ENCODE assay signal across 12 cellular contexts in the genomic region with DNA sequence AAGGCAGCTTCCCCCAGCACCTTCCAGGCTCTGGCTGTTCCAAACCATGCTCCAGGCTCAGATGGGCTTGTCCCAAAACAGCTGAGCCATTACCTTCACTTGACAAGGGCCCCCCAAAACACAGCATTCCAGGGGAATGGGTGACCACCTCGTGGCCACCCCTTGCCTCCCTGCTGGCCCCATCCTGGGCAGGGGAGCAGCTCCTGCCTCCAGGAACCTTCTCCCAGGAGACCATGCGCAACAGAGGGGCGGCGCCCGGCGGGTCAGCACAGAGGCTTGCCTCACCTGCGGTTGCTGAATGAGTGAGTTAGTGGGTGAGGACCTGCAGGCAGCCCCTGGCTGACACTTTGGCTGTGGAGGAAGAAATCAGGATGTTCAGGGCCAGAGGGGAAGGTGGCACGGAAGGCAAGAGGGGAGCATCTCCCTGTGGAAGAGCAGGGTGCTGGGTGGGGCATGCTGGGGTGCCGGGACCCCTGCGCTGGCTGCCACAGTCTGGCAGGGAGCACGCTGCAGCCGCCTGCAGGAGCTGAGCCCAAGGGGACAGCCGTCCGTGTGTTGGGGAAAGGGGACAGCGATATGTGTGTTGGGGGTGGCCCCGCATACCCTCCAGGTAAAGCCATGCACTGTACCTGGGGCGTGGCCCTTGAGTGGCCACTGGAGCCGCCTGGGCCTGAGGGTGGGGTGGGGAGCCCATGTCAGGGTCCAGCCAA. TPM values are rescaled to one million over a fixed set of nuclear protein-coding genes. Genes with fewer than 3 reads are reported as not detected.
DNase-seq lines count a peak whose midpoint lies in the region; ATAC-seq and TF ChIP-seq lines count a peak whose summit lies in the region.
"Had no signal": no experiment of that assay in that cellular context is flagged by ENCODE, and none has a peak within 500 bp of the region (broad histone marks: within the 10 kb centered on the region; RNA-seq: fewer than 3 reads in every experiment).

No MANE protein-coding gene starts in this region.

- intact Hi-C loops in activated CD4-positive, alpha-beta T cell treated with anti-CD3 and anti-CD28 coated beads for 36 hours (cut with DNase I, micrococcal nuclease): loop anchor here in 1 of 2 experiments (2.0 kb wide), 2 partner anchors 63 to 229 kb away; no protein-coding TSS in a partner anchor
- intact Hi-C loops in psoas muscle (cut with DNase I): loop anchor here (5.0 kb wide), 1 partner anchor 229 kb away; no protein-coding TSS in a partner anchor

- H3K4me3 ChIP-seq in NB4 (ENCODE audit: low read depth, low read length) (no peak overlapping the region), esophagus (ENCODE audit: low read depth in 1 of 2, low read length in 2 of 2) (no peak overlapping the region), psoas muscle (no peak overlapping the region)
- H3K4me3 ChIP-seq: heart right ventricle, tibial artery had no signal

- 72 to 81% methylated on average over 18 of the region's 18 CpGs for WGBS in esophagus, 2 donors
- WGBS in psoas muscle, 3 donors: 86 to 91% (median 89%) methylated on average over 16 to 18 of the region's 18 CpGs

- ATAC-seq in activated CD4-positive, alpha-beta T cell treated with anti-CD3 and anti-CD28 coated beads for 36 hours: no peak
- ATAC-seq in psoas muscle (no peak), HG03342 (IDR thresholded peaks at IDR 0.05; ENCODE audit: unreplicated experiment) (no peak)

- peaks cover 35% of the 10 kb centered on the region for H3K4me1 Mint-ChIP-seq in activated CD4-positive, alpha-beta T cell treated with anti-CD3 and anti-CD28 coated beads, Interleukin-2, amount 10 ng/mL, durations not matched to agents 7 days and 5 days
- peaks cover 24% of the 10 kb centered on the region for H3K4me1 Mint-ChIP-seq in activated CD4-positive, alpha-beta T cell treated with anti-CD3 and anti-CD28 coated beads for 36 hours

- H3K36me3 ChIP-seq in esophagus (ENCODE audit: control insufficient read depth in 2 of 2, insufficient read depth in 2 of 2, low read length in 1 of 2): no peaks in the 10 kb centered on the region
- no peaks in the 10 kb centered on the region for H3K36me3 ChIP-seq in psoas muscle (ENCODE audit: insufficient read depth in 1 of 2, low read depth in 1 of 2)
- H3K36me3 ChIP-seq: heart right ventricle, tibial artery had no signal

- no peak for TF ChIP-seq POLR2A in NB4 (IDR thresholded peaks at IDR 0.05; ENCODE audit: extremely low read depth, insufficient read length)

- H3K27me3 Mint-ChIP-seq in activated CD4-positive, alpha-beta T cell treated with anti-CD3 and anti-CD28 coated beads, Interleukin-2, amount 10 ng/mL, durations not matched to agents 7 days and 5 days: no peaks in the 10 kb centered on the region
- no peaks in the 10 kb centered on the region for H3K27me3 Mint-ChIP-seq in activated CD4-positive, alpha-beta T cell treated with anti-CD3 and anti-CD28 coated beads for 36 hours

- no peak overlapping the region for H3K4me3 Mint-ChIP-seq in activated CD4-positive, alpha-beta T cell treated with anti-CD3 and anti-CD28 coated beads, Interleukin-2, amount 10 ng/mL, durations not matched to agents 7 days and 5 days
- H3K4me3 Mint-ChIP-seq in activated CD4-positive, alpha-beta T cell treated with anti-CD3 and anti-CD28 coated beads for 36 hours: no peak overlapping the region

- H3K27ac ChIP-seq in esophagus (ENCODE audit: low read depth in 2 of 2, low read length in 1 of 2) (peak overlapping the region; percentile 12 to 51), psoas muscle (no peak overlapping the region)

- TF ChIP-seq CTCF in NB4 (IDR thresholded peaks at IDR 0.05; ENCODE audit: low read depth, low read length) (no peak), psoas muscle (IDR thresholded peaks at IDR 0.05) (no peak)

- no peaks in the 10 kb centered on the region for H3K9me3 Mint-ChIP-seq in activated CD4-positive, alpha-beta T cell treated with anti-CD3 and anti-CD28 coated beads, Interleukin-2, amount 10 ng/mL, durations not matched to agents 7 days and 5 days
- H3K9me3 Mint-ChIP-seq in activated CD4-positive, alpha-beta T cell treated with anti-CD3 and anti-CD28 coated beads for 36 hours (ENCODE audit: low read depth): no peaks in the 10 kb centered on the region

- H3K4me1 ChIP-seq in esophagus (ENCODE audit: control insufficient read depth in 2 of 2, insufficient read depth in 2 of 2, low read length in 1 of 2) (peaks cover 12 to 30% of the 10 kb centered on the region in 2 donors), psoas muscle (peaks cover 12% of the 10 kb centered on the region)

- CTCF ChIA-PET in activated CD4-positive, alpha-beta T cell treated with anti-CD3 and anti-CD28 coated beads, Interleukin-2, amount 10 ng/mL, durations not matched to agents 7 days and 5 days (lab: Charles Lee): interaction anchor here (0.9 to 1.2 kb wide), 3 partner anchors 8 to 42 kb away, joined by 3 read pairs; no protein-coding TSS in a partner anchor
- CTCF ChIA-PET in activated CD4-positive, alpha-beta T cell treated with anti-CD3 and anti-CD28 coated beads for 36 hours (lab: Charles Lee): interaction anchor here (0.7 to 1.2 kb wide), 3 partner anchors 54 to 228 kb away, joined by 3 read pairs; no protein-coding TSS in a partner anchor

- H3K9me3 ChIP-seq in esophagus (ENCODE audit: control insufficient read depth in 2 of 2, insufficient read depth in 1 of 2, low read depth in 1 of 2, low read length in 1 of 2) (no peaks in the 10 kb centered on the region), psoas muscle (no peaks in the 10 kb centered on the region)
- H3K9me3 ChIP-seq: heart right ventricle, tibial artery had no signal

- POLR2A ChIA-PET in activated CD4-positive, alpha-beta T cell treated with anti-CD3 and anti-CD28 coated beads, Interleukin-2, amount 10 ng/mL, durations not matched to agents 7 days and 5 days (lab: Charles Lee): no interaction called here
- POLR2A ChIA-PET in activated CD4-positive, alpha-beta T cell treated with anti-CD3 and anti-CD28 coated beads for 36 hours (lab: Charles Lee): no interaction called here

- H3K27me3 ChIP-seq in esophagus (ENCODE audit: control insufficient read depth in 1 of 2, insufficient read depth in 2 of 2, low read length in 2 of 2) (no peaks in the 10 kb centered on the region), psoas muscle (ENCODE audit: insufficient read depth in 3 of 3, low read length in 2 of 3) (no peaks in the 10 kb centered on the region)

- H3K27ac Mint-ChIP-seq in activated CD4-positive, alpha-beta T cell treated with anti-CD3 and anti-CD28 coated beads, Interleukin-2, amount 10 ng/mL, durations not matched to agents 7 days and 5 days: peak overlapping the region; percentile 84
- no peak overlapping the region for H3K27ac Mint-ChIP-seq in activated CD4-positive, alpha-beta T cell treated with anti-CD3 and anti-CD28 coated beads for 36 hours

- no peak for DNase-seq in activated CD4-positive, alpha-beta T cell treated with anti-CD3 and anti-CD28 coated beads, Interleukin-2, amount 10 ng/mL, durations not matched to agents 7 days and 5 days
- no peak for DNase-seq in activated CD4-positive, alpha-beta T cell treated with anti-CD3 and anti-CD28 coated beads for 36 hours
- peak; percentile 78 for DNase-seq in NB4 (ENCODE audit: low read depth)
- DNase-seq in psoas muscle: peak; percentile 21 to 51
- no peak for DNase-seq in NCI-H2029 treated with DMSO at 0.1 percent for 48 hours (lab: John Stamatoyannopoulos, UW)
- DNase-seq in kidney tubule cell (ENCODE audit: low spot score): no peak
- DNase-seq: mesendoderm; NK-92 treated with Interleukin-12 subunit alpha and Interleukin-12 subunit beta, amount 100 ng/mL, for 24 hours had no signal

- H3K36me3 Mint-ChIP-seq in activated CD4-positive, alpha-beta T cell treated with anti-CD3 and anti-CD28 coated beads, Interleukin-2, amount 10 ng/mL, durations not matched to agents 7 days and 5 days (ENCODE audit: low read depth): no peaks in the 10 kb centered on the region
- H3K36me3 Mint-ChIP-seq in activated CD4-positive, alpha-beta T cell treated with anti-CD3 and anti-CD28 coated beads for 36 hours (ENCODE audit: low read depth): no peaks in the 10 kb centered on the region

RNA-seq across cellular contexts. Expression of gene PWWP2B, which starts 54.7 kb away (rescaled TPM):
- total RNA-seq in activated CD4-positive, alpha-beta T cell treated with anti-CD3 and anti-CD28 coated beads, Interleukin-2, amount 10 ng/mL, durations not matched to agents 7 days and 5 days: 1 to 10 TPM; 8.1 to 9.3 TPM
- total RNA-seq in activated CD4-positive, alpha-beta T cell treated with anti-CD3 and anti-CD28 coated beads for 36 hours: 1 to 10 TPM; 2.4 to 2.9 TPM
- polyA plus RNA-seq in esophagus: 10 to 100 TPM; 17.6 to 33.4 TPM
- 10 to 100 TPM; 14.5 to 25.0 (median 21.9) TPM for total RNA-seq in psoas muscle
- polyA plus RNA-seq in psoas muscle: 10 to 100 TPM; 18.6 to 35.2 (median 23.4) TPM

Comparison
In these comparisons a context has a peak if more than half of its experiments do, and no peak if none do; other contexts are left out.
1. DNase-seq: peak in NB4 (single experiment) and psoas muscle (2 of 2); none in activated CD4-positive, alpha-beta T cell treated with anti-CD3 and anti-CD28 coated beads, Interleukin-2, amount 10 ng/mL, durations not matched to agents 7 days and 5 days (single experiment), activated CD4-positive, alpha-beta T cell treated with anti-CD3 and anti-CD28 coated beads for 36 hours (single experiment), NCI-H2029 treated with DMSO at 0.1 percent for 48 hours (single experiment) and kidney tubule cell (single experiment).